In the genomic region with DNA sequence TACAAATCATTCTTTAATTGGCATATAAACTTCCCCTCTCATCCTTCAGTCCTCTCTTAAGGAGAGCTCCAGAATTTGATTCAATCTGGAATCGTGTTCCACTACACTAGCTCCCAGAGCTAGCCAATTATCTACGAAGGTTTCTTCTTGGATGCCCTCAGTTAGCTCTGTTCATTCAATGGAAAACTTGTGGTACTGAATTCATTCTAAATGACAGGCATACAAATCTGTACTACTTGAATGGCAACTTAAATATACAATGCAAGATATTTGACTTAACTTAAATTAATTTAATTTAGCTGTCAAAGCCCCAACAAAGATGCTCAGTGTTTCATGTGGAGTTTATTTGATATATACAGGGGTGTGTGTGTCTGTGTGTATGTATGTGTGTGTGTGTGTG, we compare ENCODE assay signal across 17 cellular contexts.
DNase-seq lines count a peak whose midpoint lies in the region; ATAC-seq and TF ChIP-seq lines count a peak whose summit lies in the region.
"Had no signal": no experiment of that assay in that cellular context is flagged by ENCODE, and none has a peak within 500 bp of the region (broad histone marks: within the 10 kb centered on the region; RNA-seq: fewer than 3 reads in every experiment).

No MANE protein-coding gene starts in this region.

- no peak overlapping the region for H3K27ac ChIP-seq in WERI-Rb-1
- H3K27ac ChIP-seq: A549, BLaER1 had no signal

- no peak overlapping the region for H3K4me3 ChIP-seq in WERI-Rb-1 (ENCODE audit: low read depth, low read length)
- H3K4me3 ChIP-seq: A549, BLaER1, K562 had no signal

- no peaks in the 10 kb centered on the region for H3K27me3 ChIP-seq in WERI-Rb-1 (ENCODE audit: insufficient read depth, low read depth, severe bottlenecking)
- H3K27me3 ChIP-seq: BLaER1 had no signal

- H3K36me3 ChIP-seq in WERI-Rb-1, result no peaks in the 10 kb centered on the region
- H3K36me3 ChIP-seq: BLaER1 had no signal

- TF ChIP-seq CTCF in WERI-Rb-1 (IDR thresholded peaks at IDR 0.05; ENCODE audit: low read depth, low read length), result no peak

- no peak for ATAC-seq in HG02763 (IDR thresholded peaks at IDR 0.05; ENCODE audit: unreplicated experiment)
- ATAC-seq: A549, HCT116, K562 had no signal

- no peaks in the 10 kb centered on the region for H3K9me3 ChIP-seq in WERI-Rb-1 (ENCODE audit: severe bottlenecking)
- H3K9me3 ChIP-seq: A549, BLaER1 had no signal

- DNase-seq in Caki2 (ENCODE audit: low read depth) (peak; percentile 35), glomerular visceral epithelial cell (ENCODE audit: extremely low spot score) (peak; percentile 28), left kidney (ENCODE audit: low read depth, low spot score) (peak; percentile 16), WERI-Rb-1 (no peak), 8988T (no peak)
- DNase-seq: Calu3; CD4-positive, alpha-beta memory T cell; GDM1; GOT3; H7; HFFc6; IMR-90 had no signal

- in situ Hi-C loops in Caki2 (cut with HindIII; ENCODE audit: low pct_unique_long_range_greater_than_20kb, low sequenced_read_pairs), result no loop called here

Comparison
In these comparisons a context has a peak if more than half of its experiments do, and no peak if none do; other contexts are left out.
1. DNase-seq: peak in Caki2 (single experiment), glomerular visceral epithelial cell (single experiment) and left kidney (single experiment); none in WERI-Rb-1 (single experiment) and 8988T (single experiment).